In genomic region chr20:8997720-8998119, GRCh38 we compare ENCODE assay signal across 22 cellular contexts.
DNase-seq lines count a peak whose midpoint lies in the region; ATAC-seq lines count a peak whose summit lies in the region.
"Had no signal": no experiment of that assay in that cellular context is flagged by ENCODE, and none has a peak within 500 bp of the region (broad histone marks: within the 10 kb centered on the region; RNA-seq: fewer than 3 reads in every experiment).

No MANE protein-coding gene starts in this region.

- ATAC-seq in HG02840 (IDR thresholded peaks at IDR 0.05; ENCODE audit: low FRiP score, unreplicated experiment) = no peak
- ATAC-seq: stimulated activated naive CD8-positive, alpha-beta T cell treated with anti-CD3 and anti-CD28 coated beads, Interleukin-15, amount 100 ng/mL, for 72 hours had no signal

- DNase-seq in ELF-1 (ENCODE audit: low read depth, low spot score) = peak; percentile 44
- peak; percentile 73 for DNase-seq in NCI-H146 (lab: John Stamatoyannopoulos, UW)
- peak; percentile 63 for DNase-seq in OCI-M1 (lab: John Stamatoyannopoulos, UW)
- peak; percentile 11 for DNase-seq in myocyte (ENCODE audit: low read depth)
- DNase-seq in NCI-H1092 (lab: John Stamatoyannopoulos, UW) = no peak
- no peak for DNase-seq in GM19240 (ENCODE audit: insufficient read length, low spot score)
- no peak for DNase-seq in activated naive CD4-positive, alpha-beta T cell (lab: John Stamatoyannopoulos, UW)
- DNase-seq: activated CD4-positive, alpha-beta T cell treated with anti-CD3 and anti-CD28 coated beads, Interleukin-2, amount 50 U/mL, for 48 hours; activated CD4-positive, CD25-positive, alpha-beta regulatory T cell; activated effector memory CD4-positive, alpha-beta T cell treated with Interleukin-2 at 50 U/mL for 16 hours; BE2C; DND-41; effector CD8-positive, alpha-beta T cell; hypothalamus; KBM-7; kidney glomerular epithelial cell; NCI-H187; NCI-H345; stimulated activated naive CD8-positive, alpha-beta T cell treated with anti-CD3 and anti-CD28 coated beads, Interleukin-15, amount 100 ng/mL, for 72 hours; T-helper 9 cell; transverse colon had no signal

Comparison
In these comparisons a context has a peak if more than half of its experiments do, and no peak if none do; other contexts are left out.
1. DNase-seq: peak in ELF-1 (single experiment), NCI-H146 (single experiment), OCI-M1 (single experiment) and myocyte (single experiment); none in NCI-H1092 (single experiment), GM19240 (single experiment) and activated naive CD4-positive, alpha-beta T cell (0 of 4).